22 cellular contexts compared by ENCODE assay signal in genomic region chr7:17408904-17409290, GRCh38.
DNase-seq lines count a peak whose midpoint lies in the region; ATAC-seq, FAIRE-seq and TF ChIP-seq lines count a peak whose summit lies in the region.
"Had no signal": no experiment of that assay in that cellular context is flagged by ENCODE, and none has a peak within 500 bp of the region (broad histone marks: within the 10 kb centered on the region; RNA-seq: fewer than 3 reads in every experiment).

No MANE protein-coding gene starts in this region.

- BruUV-seq in HepG2 (replicated peaks; lab: Mats Ljungman, UMichigan): no TSS peak

- ATAC-seq in A549 (peak in 1 of 2 experiments; percentile 29; a peak in 3 of 6 replicates), HepG2 (no peak; the same call in 2 of the 3 replicates), aorta (ENCODE audit: low FRiP score) (no peak)
- ATAC-seq: WTC11 had no signal

- H3K27ac Mint-ChIP-seq in HFFc6: peak overlapping the region; percentile 85
- H3K27ac Mint-ChIP-seq: activated naive CD4-positive, alpha-beta T cell treated with anti-CD3 and anti-CD28 coated beads for 36 hours; CD4-positive, alpha-beta T cell; memory B cell; nephron; T-helper 2 cell treated with Interferon-gamma antibody and Interleukin-4, amounts not matched to agents 5 μg/mL and 100 μg/mL, for 36 hours; type B pancreatic cell; WTC11 had no signal

- 6% methylated on average over 4 of the region's 4 CpGs for WGBS in A549 (ENCODE audit: missing lambda C conversion rate)
- WGBS in HepG2 (ENCODE audit: low lambda C conversion rate): 25% methylated on average over 4 of the region's 4 CpGs
- WGBS in spleen, 5 donors: 81 to 90% (median 85%) methylated on average over 4 of the region's 4 CpGs
- 88 to 90% methylated on average over 4 of the region's 4 CpGs for WGBS in aorta, 2 donors

- H3K36me3 ChIP-seq in brain microvascular endothelial cell (replicated peaks): no peaks in the 10 kb centered on the region
- H3K36me3 ChIP-seq in HepG2 (replicated peaks in 1 of 2; ENCODE audit: control insufficient read depth in 1 of 2, insufficient read depth in 2 of 2, low read length in 2 of 2): no peaks in the 10 kb centered on the region
- no peaks in the 10 kb centered on the region for H3K36me3 ChIP-seq in spleen
- no peaks in the 10 kb centered on the region for H3K36me3 ChIP-seq in aorta (ENCODE audit: control insufficient read depth in 1 of 2, insufficient read depth in 2 of 2, low read length in 1 of 2)

- no peak; a peak in 1 of 5 replicates for TF ChIP-seq EP300 in A549 (IDR thresholded peaks at IDR 0.05)
- no peak for TF ChIP-seq EP300 in HepG2 (IDR thresholded peaks at IDR 0.05; ENCODE audit: low read depth in 2 of 2, low read length in 2 of 2)
- no peak for TF ChIP-seq EP300 in HepG2 (CRISPR knock-in tag; IDR thresholded peaks at IDR 0.05; ENCODE audit: borderline replicate concordance)

- H3K4me3 ChIP-seq in A549 (no peak overlapping the region), brain microvascular endothelial cell (ENCODE audit: low read depth, low read length) (no peak overlapping the region), HepG2 (replicated peaks in 1 of 3; ENCODE audit: insufficient read depth in 1 of 3, low read depth in 2 of 3, low read length in 3 of 3) (no peak overlapping the region), spleen (no peak overlapping the region), aorta (ENCODE audit: low read length in 2 of 2) (no peak overlapping the region)

- no peaks in the 10 kb centered on the region for H3K9me3 Mint-ChIP-seq in HFFc6
- H3K9me3 Mint-ChIP-seq: activated naive CD4-positive, alpha-beta T cell treated with anti-CD3 and anti-CD28 coated beads for 36 hours; CD4-positive, alpha-beta T cell; memory B cell; nephron; T-helper 2 cell treated with Interferon-gamma antibody and Interleukin-4, amounts not matched to agents 5 μg/mL and 100 μg/mL, for 36 hours; type B pancreatic cell; WTC11 had no signal

- H3K79me2 ChIP-seq in HepG2 (ENCODE audit: insufficient read depth, low read length): no peaks in the 10 kb centered on the region

- H3K9me3 ChIP-seq in A549: no peaks in the 10 kb centered on the region
- H3K9me3 ChIP-seq in HepG2 (ENCODE audit: low read length): no peaks in the 10 kb centered on the region
- no peaks in the 10 kb centered on the region for H3K9me3 ChIP-seq in spleen
- H3K9me3 ChIP-seq in aorta (ENCODE audit: control insufficient read depth, low read length): no peaks in the 10 kb centered on the region

- no peak overlapping the region for H2AFZ ChIP-seq in HepG2 (ENCODE audit: low read length)

- H3K4me1 Mint-ChIP-seq in HFFc6 (ENCODE audit: low read depth): peaks cover 51% of the 10 kb centered on the region
- H3K4me1 Mint-ChIP-seq: memory B cell, nephron, WTC11 had no signal

- TF ChIP-seq RAD21 in A549 (conservative IDR thresholded peaks at IDR 0.05 in 1 of 2, IDR thresholded peaks at IDR 0.05 in 1 of 2) (no peak), HepG2 (CRISPR knock-in tag; IDR thresholded peaks at IDR 0.05) (no peak)

- TF ChIP-seq CTCF in A549 (IDR thresholded peaks at IDR 0.05) (no peak), HFFc6 (IDR thresholded peaks at IDR 0.05) (no peak), brain microvascular endothelial cell (IDR thresholded peaks at IDR 0.05; ENCODE audit: low read depth, low read length, missing control alignments) (no peak), HepG2 (CRISPR knock-in tag; IDR thresholded peaks at IDR 0.05) (no peak), spleen (IDR thresholded peaks at IDR 0.05 in 8 of 11, conservative IDR thresholded peaks at IDR 0.05 in 3 of 11) (no peak)

- in situ Hi-C loops in brain microvascular endothelial cell (cut with HindIII; ENCODE audit: low pct_ligation_motif_present, low sequenced_read_pairs) (no loop called here), HepG2 (cut with HindIII; ENCODE audit: extremely low pct_ligation_motif_present, low pct_unique_long_range_greater_than_20kb) (no loop called here)

- intact Hi-C loops in HepG2 (cut with micrococcal nuclease; ENCODE audit: unreplicated experiment): no loop called here
- intact Hi-C loops in spleen (cut with DNase I; ENCODE audit: low total_unique reads): no loop called here
- intact Hi-C loops in aorta (cut with DNase I): no loop called here

- peak overlapping the region; percentile 70 for H3K4me3 Mint-ChIP-seq in HFFc6
- H3K4me3 Mint-ChIP-seq: activated naive CD4-positive, alpha-beta T cell treated with anti-CD3 and anti-CD28 coated beads for 36 hours; CD4-positive, alpha-beta T cell; memory B cell; nephron; T-helper 2 cell treated with Interferon-gamma antibody and Interleukin-4, amounts not matched to agents 5 μg/mL and 100 μg/mL, for 36 hours; type B pancreatic cell; WTC11 had no signal

- CTCF ChIA-PET in A549 (lab: Yijun Ruan, JAX): interaction anchor here (1.4 kb wide), 1 partner anchor 232 kb away, joined by 3 read pairs; no protein-coding TSS in a partner anchor
- CTCF ChIA-PET in HepG2 (lab: Yijun Ruan, JAX; ENCODE audit: low intra/inter-chr PET ratio, low total read pairs): no interaction called here

- peak in 1 of 2 experiments; percentile 39 for DNase-seq in A549 (ENCODE audit: low read depth in 1 of 2, low spot score in 1 of 2)
- no peak for DNase-seq in HFFc6
- no peak for DNase-seq in brain microvascular endothelial cell
- no peak for DNase-seq in HepG2 (ENCODE audit: low spot score)
- DNase-seq in DMS79 treated with DMSO at 0.1 percent for 48 hours (lab: John Stamatoyannopoulos, UW): no peak
- no peak for DNase-seq in spleen
- no peak for DNase-seq in GM19239 (ENCODE audit: insufficient read length, low spot score)
- no peak for DNase-seq in aorta
- DNase-seq: activated CD4-positive, alpha-beta T cell treated with anti-CD3 and anti-CD28 coated beads, Interleukin-2, amount 50 U/mL, for 48 hours; activated naive CD4-positive, alpha-beta T cell treated with anti-CD3 and anti-CD28 coated beads for 36 hours; CD4-positive, alpha-beta T cell; hippocampal formation; NCI-H1436 treated with DMSO at 0.1 percent for 48 hours; NCI-H2171; NCI-H774; stimulated activated CD4-positive, alpha-beta T cell treated with anti-CD3 and anti-CD28 coated beads, Interleukin-4, amount 100 ng/mL, for 4 hours had no signal

- no peak for FAIRE-seq in A549 (lab: Jason Lieb, UNC)
- FAIRE-seq in HepG2 (lab: Jason Lieb, UNC): no peak
- FAIRE-seq in GM19239 (lab: Jason Lieb, UNC): no peak

- H3K9ac ChIP-seq in HepG2 (ENCODE audit: insufficient read depth, low read depth, low read length): no peak overlapping the region

- peak overlapping the region; percentile 78 for H3K4me2 ChIP-seq in A549
- peak overlapping the region; percentile 54 for H3K4me2 ChIP-seq in HepG2 (ENCODE audit: low read depth, low read length)

- H4K20me1 ChIP-seq in HepG2 (ENCODE audit: insufficient read depth, low read length): no peaks in the 10 kb centered on the region

- no peaks in the 10 kb centered on the region for H3K36me3 Mint-ChIP-seq in HFFc6 (ENCODE audit: low read depth)
- H3K36me3 Mint-ChIP-seq: memory B cell, type B pancreatic cell, WTC11 had no signal

- H3K4me1 ChIP-seq in A549: peaks cover 44% of the 10 kb centered on the region
- peaks cover 45% of the 10 kb centered on the region for H3K4me1 ChIP-seq in HepG2 (ENCODE audit: insufficient read depth, low read length)
- peaks cover 6 to 32% (median 12%) of the 10 kb centered on the region in 6 donors for H3K4me1 ChIP-seq in spleen
- no peaks in the 10 kb centered on the region for H3K4me1 ChIP-seq in aorta (ENCODE audit: control insufficient read depth in 1 of 2, insufficient read depth in 2 of 2, low read length in 2 of 2)

- H3K27me3 Mint-ChIP-seq in HFFc6 (ENCODE audit: insufficient read depth): no peaks in the 10 kb centered on the region
- H3K27me3 Mint-ChIP-seq: CD4-positive, alpha-beta T cell; memory B cell; type B pancreatic cell had no signal

- no peaks in the 10 kb centered on the region for H3K27me3 ChIP-seq in brain microvascular endothelial cell (replicated peaks)
- H3K27me3 ChIP-seq in HepG2 (ENCODE audit: control insufficient read depth in 1 of 2, insufficient read depth in 2 of 2, low read length in 2 of 2): no peaks in the 10 kb centered on the region
- H3K27me3 ChIP-seq in spleen (replicated peaks in 1 of 7): no peaks in the 10 kb centered on the region
- no peaks in the 10 kb centered on the region for H3K27me3 ChIP-seq in aorta (ENCODE audit: control insufficient read depth in 1 of 2, insufficient read depth in 2 of 2, low read length in 1 of 2)
- H3K27me3 ChIP-seq: foreskin keratinocyte had no signal

- POLR2A ChIA-PET in A549 (lab: Yijun Ruan, JAX): no interaction called here
- POLR2A ChIA-PET in HepG2 (lab: Yijun Ruan, JAX): no interaction called here

- TF ChIP-seq POLR2A in A549 (IDR thresholded peaks at IDR 0.05; ENCODE audit: low read length) (no peak), HepG2 (IDR thresholded peaks at IDR 0.05; ENCODE audit: insufficient read depth in 1 of 2, low read depth in 2 of 2, low read length in 2 of 2) (no peak), spleen (IDR thresholded peaks at IDR 0.05) (no peak)

- H3K27ac ChIP-seq in A549 (peak overlapping the region; percentile 59 to 70; a peak in 5 of 6 replicates), brain microvascular endothelial cell (peak overlapping the region; percentile 94), HepG2 (ENCODE audit: extremely low read length, insufficient read depth, low read length) (no peak overlapping the region), spleen (no peak overlapping the region), aorta (ENCODE audit: low read depth in 1 of 2, low read length in 2 of 2) (no peak overlapping the region)
- H3K27ac ChIP-seq: foreskin keratinocyte had no signal

TF ChIP-seq in A549, 52 proteins besides CTCF, POLR2A, EP300 and RAD21 (continues in another document):
- 0 out of 3 replicates have a peak, but pooled peaks have one; percentile 11 for TF ChIP-seq BCL3 (IDR thresholded peaks at IDR 0.05)

TF ChIP-seq in HepG2, 621 proteins besides CTCF, POLR2A, EP300 and RAD21 (continues in another document):
- TF ChIP-seq CCAR2 (optimal IDR thresholded peaks at IDR 0.05; ENCODE audit: low read depth, low read length) (no peak), ATF7-NPFF (CRISPR knock-in tag; IDR thresholded peaks at IDR 0.05; ENCODE audit: low read depth) (no peak), ZNF432 (CRISPR knock-in tag; IDR thresholded peaks at IDR 0.05; ENCODE audit: borderline replicate concordance) (no peak), ZNF883 (CRISPR knock-in tag; IDR thresholded peaks at IDR 0.05; ENCODE audit: not compliant biosample characterization) (no peak), ZNF850 (CRISPR knock-in tag; conservative IDR thresholded peaks at IDR 0.05) (no peak), ZNF496 (CRISPR knock-in tag; IDR thresholded peaks at IDR 0.05; ENCODE audit: insufficient replicate concordance) (no peak), ZFP41 (CRISPR knock-in tag; IDR thresholded peaks at IDR 0.05; ENCODE audit: borderline replicate concordance) (no peak), ZNF766 (CRISPR knock-in tag; IDR thresholded peaks at IDR 0.05; ENCODE audit: borderline replicate concordance) (no peak), ZNF124 (CRISPR knock-in tag; IDR thresholded peaks at IDR 0.05) (0 out of 2 replicates have a peak, but pooled peaks have one; percentile 0), SPEN (CRISPR knock-in tag; IDR thresholded peaks at IDR 0.05; ENCODE audit: low read depth) (no peak), SOX6 (IDR thresholded peaks at IDR 0.05) (no peak), SOX6 (CRISPR knock-in tag; IDR thresholded peaks at IDR 0.05) (no peak), CAMTA2 (CRISPR knock-in tag; IDR thresholded peaks at IDR 0.05; ENCODE audit: borderline replicate concordance) (no peak)

Comparison
In these comparisons a context has a peak if more than half of its experiments do, and no peak if none do; other contexts are left out.
1. H3K27ac ChIP-seq: peak in A549 (2 of 2) and brain microvascular endothelial cell (single experiment); none in HepG2 (single experiment), spleen (0 of 8) and aorta (0 of 2).
2. Of the 38 proteins assayed by ChIP-seq in both HepG2 and A549: peak only in HepG2: none; only in A549: BCL3 and MYC; in both: none; in neither: 36.